10 cellular contexts compared by ENCODE assay signal in the genomic region with DNA sequence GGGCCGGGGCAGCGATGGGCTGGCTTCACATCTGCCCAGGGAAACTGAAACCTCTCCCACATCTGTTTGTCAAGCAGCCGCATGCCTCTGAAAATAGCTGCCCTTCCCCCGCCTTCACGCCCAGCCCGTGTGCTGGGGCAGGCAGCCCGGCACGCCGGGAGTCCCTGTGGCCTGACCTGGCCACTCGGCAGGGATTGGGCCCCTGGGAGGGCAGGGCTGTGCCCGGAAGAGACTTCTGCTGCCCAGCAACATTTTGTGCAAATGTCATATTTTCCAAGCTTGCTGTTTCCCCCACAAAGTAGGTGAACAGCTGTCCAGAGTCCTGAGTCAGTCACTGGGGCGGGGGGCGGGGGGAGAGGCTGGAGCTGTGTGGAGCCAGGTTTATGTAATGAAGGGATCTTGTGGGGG. TPM values are rescaled to one million over a fixed set of nuclear protein-coding genes. Genes with fewer than 3 reads are reported as not detected.
DNase-seq lines count a peak whose midpoint lies in the region; ATAC-seq and TF ChIP-seq lines count a peak whose summit lies in the region.
"Had no signal": no experiment of that assay in that cellular context is flagged by ENCODE, and none has a peak within 500 bp of the region (broad histone marks: within the 10 kb centered on the region; RNA-seq: fewer than 3 reads in every experiment).

No MANE protein-coding gene starts in this region.

- 5 to 7% (median 7%) methylated on average over 12 to 13 of the region's 13 CpGs for WGBS in psoas muscle, 3 donors

- H3K36me3 ChIP-seq in SJCRH30 (peaks cover 14% of the 10 kb centered on the region), psoas muscle (ENCODE audit: insufficient read depth in 1 of 2, low read depth in 1 of 2) (no peaks in the 10 kb centered on the region)
- H3K36me3 ChIP-seq: colonic mucosa had no signal

- DNase-seq in EL: peak; percentile 70
- DNase-seq in SJCRH30: peak; percentile 91 to 92
- peak; percentile 76 for DNase-seq in glomerular visceral epithelial cell (ENCODE audit: extremely low spot score)
- DNase-seq in psoas muscle: peak; percentile 49 to 78
- no peak for DNase-seq in NK-92 treated with Interleukin-12 subunit alpha and Interleukin-12 subunit beta, amount 100 ng/mL, for 24 hours (lab: John Stamatoyannopoulos, UW)
- no peak for DNase-seq in activated CD4-positive, alpha-beta T cell treated with anti-CD3 and anti-CD28 coated beads for 48 hours
- DNase-seq: colonic mucosa, NCI-H1105 treated with DMSO at 0.1 percent for 48 hours had no signal

- ATAC-seq in psoas muscle (peak; percentile 76 to 93 (median 84)), HG03159 (IDR thresholded peaks at IDR 0.05; ENCODE audit: unreplicated experiment) (no peak), GM18502 (IDR thresholded peaks at IDR 0.05; ENCODE audit: poor library complexity, unreplicated experiment) (no peak)

- H3K4me1 ChIP-seq in SJCRH30: peaks cover 14% of the 10 kb centered on the region
- peaks cover 25% of the 10 kb centered on the region for H3K4me1 ChIP-seq in psoas muscle
- H3K4me1 ChIP-seq: colonic mucosa had no signal

- no peak overlapping the region for H3K4me3 ChIP-seq in SJCRH30
- H3K4me3 ChIP-seq in psoas muscle: no peak overlapping the region
- H3K4me3 ChIP-seq: colonic mucosa had no signal

- H3K9me3 ChIP-seq in SJCRH30 (replicated peaks): no peaks in the 10 kb centered on the region
- no peaks in the 10 kb centered on the region for H3K9me3 ChIP-seq in psoas muscle
- H3K9me3 ChIP-seq: colonic mucosa had no signal

- H3K27me3 ChIP-seq in SJCRH30 (no peaks in the 10 kb centered on the region), psoas muscle (ENCODE audit: insufficient read depth in 3 of 3, low read length in 2 of 3) (no peaks in the 10 kb centered on the region)
- H3K27me3 ChIP-seq: colonic mucosa had no signal

- intact Hi-C loops in psoas muscle (cut with DNase I): no loop called here

- no peak for TF ChIP-seq CTCF in psoas muscle (IDR thresholded peaks at IDR 0.05)

- H3K27ac ChIP-seq in SJCRH30 (peak overlapping the region; percentile 37), psoas muscle (peak overlapping the region; percentile 23)
- H3K27ac ChIP-seq: colonic mucosa had no signal

RNA-seq across cellular contexts. Expression of gene COL27A1, which starts 8.2 kb away (rescaled TPM):
- 13.0 and 18.6 TPM in 2 replicates for total RNA-seq in SJCRH30 (2014; rRNA removed; shearing (Covaris generic))
- 1 to 10 TPM; 3.9 to 8.5 (median 4.7) TPM for total RNA-seq in psoas muscle
- polyA plus RNA-seq in psoas muscle: 1 to 10 TPM; 1.1 to 2.1 (median 1.8) TPM

Comparison
In these comparisons a context has a peak if more than half of its experiments do, and no peak if none do; other contexts are left out.
1. DNase-seq: peak in EL (single experiment), SJCRH30 (2 of 2), glomerular visceral epithelial cell (single experiment) and psoas muscle (2 of 2); none in NK-92 treated with Interleukin-12 subunit alpha and Interleukin-12 subunit beta, amount 100 ng/mL, for 24 hours (single experiment) and activated CD4-positive, alpha-beta T cell treated with anti-CD3 and anti-CD28 coated beads for 48 hours (single experiment).
2. ATAC-seq: peak in psoas muscle (4 of 4); none in HG03159 (single experiment) and GM18502 (single experiment).